In the genomic region with DNA sequence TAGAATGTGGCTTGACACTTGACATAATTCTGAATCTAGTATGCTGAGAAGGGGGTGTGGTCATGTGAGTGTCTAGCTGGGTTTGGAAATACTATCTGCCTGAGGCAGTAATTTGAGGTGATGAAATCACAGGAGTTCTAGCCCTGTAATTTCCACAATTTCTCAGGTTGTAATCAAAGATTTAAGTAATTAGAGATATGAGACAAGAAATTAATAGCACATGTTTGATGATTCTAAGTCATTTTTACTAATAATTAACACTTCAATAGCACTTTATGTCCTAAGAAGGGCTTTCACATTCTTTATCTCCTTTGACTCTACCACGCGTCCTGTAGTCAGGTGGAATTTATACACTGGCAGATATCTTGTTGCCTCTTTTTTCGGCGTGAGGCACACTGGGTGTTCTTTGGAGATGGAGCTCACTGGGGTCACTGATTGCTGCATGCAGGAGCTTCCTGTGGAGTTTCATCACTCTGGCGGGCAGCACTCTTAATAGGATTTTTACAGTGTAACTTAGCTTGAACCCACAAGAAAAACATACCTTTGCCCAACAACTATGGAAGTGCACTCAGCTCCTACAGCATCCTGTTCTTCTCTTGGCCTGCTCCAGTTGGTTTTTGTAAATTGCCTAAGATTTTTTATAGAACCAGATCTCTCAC, we compare ENCODE assay signal across 11 cellular contexts. TPM values are rescaled to one million over a fixed set of nuclear protein-coding genes. Genes with fewer than 3 reads are reported as not detected.
DNase-seq lines count a peak whose midpoint lies in the region; ATAC-seq and TF ChIP-seq lines count a peak whose summit lies in the region.
"Had no signal": no experiment of that assay in that cellular context is flagged by ENCODE, and none has a peak within 500 bp of the region (broad histone marks: within the 10 kb centered on the region; RNA-seq: fewer than 3 reads in every experiment).

No MANE protein-coding gene starts in this region.

- CTCF ChIA-PET in AG04449 (lab: Yijun Ruan, JAX): interaction anchor here (1.0 to 1.4 kb wide), 5 partner anchors 50 to 603 kb away, joined by 3 to 4 read pairs (median 3); no protein-coding TSS in a partner anchor

- H3K4me1 Mint-ChIP-seq in T-helper 17 cell: peaks cover 59% of the 10 kb centered on the region

- TF ChIP-seq POLR2A in right lobe of liver (IDR thresholded peaks at IDR 0.05): no peak

- ATAC-seq in T-helper 17 cell: no peak
- no peak for ATAC-seq in right lobe of liver
- no peak for ATAC-seq in HG03045 (IDR thresholded peaks at IDR 0.05; ENCODE audit: unreplicated experiment)
- no peak for ATAC-seq in GM18519 (IDR thresholded peaks at IDR 0.05; ENCODE audit: low FRiP score, unreplicated experiment)

- H3K9me3 ChIP-seq in T-helper 17 cell (ENCODE audit: control insufficient read depth, low read length, poor library complexity, severe bottlenecking) (no peaks in the 10 kb centered on the region), right lobe of liver (no peaks in the 10 kb centered on the region)
- H3K9me3 ChIP-seq: thoracic aorta had no signal

- WGBS in right lobe of liver (ENCODE audit: insufficient coverage, low coverage, low lambda C conversion rate, missing lambda C conversion rate): 56% methylated on average over 5 of the region's 5 CpGs

- no peak overlapping the region for H3K27ac ChIP-seq in right lobe of liver

- DNase-seq in AG04449 (ENCODE audit: low read depth, low spot score): peak; percentile 87
- peak; percentile 90 for DNase-seq in GM04504 (ENCODE audit: low read depth)
- no peak for DNase-seq in T-helper 17 cell
- peak; percentile 91 for DNase-seq in glomerular visceral epithelial cell (ENCODE audit: extremely low spot score)
- DNase-seq in right lobe of liver: no peak
- no peak for DNase-seq in hypothalamus (lab: John Stamatoyannopoulos, UW)
- DNase-seq: effector CD8-positive, alpha-beta T cell; posterior cingulate gyrus had no signal

- no peak overlapping the region for H3K4me3 ChIP-seq in AG04449 (ENCODE audit: low read depth, low read length)
- H3K4me3 ChIP-seq in right lobe of liver: no peak overlapping the region
- H3K4me3 ChIP-seq: thoracic aorta had no signal

- peak overlapping the region; percentile 22 for H3K4me3 Mint-ChIP-seq in T-helper 17 cell

- H3K27me3 ChIP-seq in right lobe of liver: no peaks in the 10 kb centered on the region

- H3K36me3 Mint-ChIP-seq in T-helper 17 cell (ENCODE audit: low read depth): peaks cover 9% of the 10 kb centered on the region

- peak overlapping the region; percentile 99 for H3K27ac Mint-ChIP-seq in T-helper 17 cell

- no peak for TF ChIP-seq CTCF in AG04449 (IDR thresholded peaks at IDR 0.05; ENCODE audit: insufficient read depth, low read length, missing control alignments)
- TF ChIP-seq CTCF in right lobe of liver (IDR thresholded peaks at IDR 0.05): no peak

- H3K36me3 ChIP-seq in right lobe of liver: no peaks in the 10 kb centered on the region
- H3K36me3 ChIP-seq: thoracic aorta had no signal

- intact Hi-C loops in right lobe of liver (cut with DNase I): no loop called here

- POLR2A ChIA-PET in AG04449 (lab: Yijun Ruan, JAX): interaction anchor here (2.0 kb wide), 1 partner anchor 13 kb away, joined by 17 read pairs; no protein-coding TSS in a partner anchor

- H3K27me3 Mint-ChIP-seq in T-helper 17 cell: no peaks in the 10 kb centered on the region

- H3K4me1 ChIP-seq in right lobe of liver: peaks cover 0 to 5% (median 2%) of the 10 kb centered on the region in 4 donors

RNA-seq across cellular contexts. Expression of gene AMIGO2, which starts 3.3 kb away (rescaled TPM):
- total RNA-seq in T-helper 17 cell (1 to 10 TPM; 8.0 to 9.1 TPM), right lobe of liver (1 to 10 TPM in 5 of 6 experiments, under 1 TPM in 1; 0.88 to 4.3 (median 1.9) TPM)

RNA-seq across cellular contexts. Expression of gene PCED1B, which starts 3.7 kb away (rescaled TPM):
- total RNA-seq in T-helper 17 cell (10 to 100 TPM; 48.6 to 54.2 TPM), right lobe of liver (1 to 10 TPM in 3 of 6 experiments, under 1 TPM in 3; 0.62 to 3.0 (median 1.1) TPM)

Comparison
In these comparisons a context has a peak if more than half of its experiments do, and no peak if none do; other contexts are left out.
1. DNase-seq: peak in AG04449 (single experiment), GM04504 (single experiment) and glomerular visceral epithelial cell (single experiment); none in T-helper 17 cell (0 of 3), right lobe of liver (0 of 3) and hypothalamus (0 of 51).
2. RNA of gene PCED1B, which starts 3.7 kb away (total RNA-seq): 48.6 to 54.2 TPM in T-helper 17 cell; 0.62 to 3.0 TPM in right lobe of liver; every median in the first group is over 10 times any median in the second.